ENCODE assay signal across 11 cellular contexts in genomic region chr6:54617730-54618129, GRCh38.
A peak's percentile ranks its signal among the peaks of the same experiment; 100 is the strongest.
DNase-seq lines count a peak whose midpoint lies in the region; ATAC-seq, FAIRE-seq and TF ChIP-seq lines count a peak whose summit lies in the region.
"Had no signal": no experiment of that assay in that cellular context is flagged by ENCODE, and none has a peak within 500 bp of the region (broad histone marks: within the 10 kb centered on the region; RNA-seq: fewer than 3 reads in every experiment).

No MANE protein-coding gene starts in this region.

- H3K4me3 Mint-ChIP-seq in astrocyte (ENCODE audit: unreplicated experiment), result no peak overlapping the region

- no peaks in the 10 kb centered on the region for H3K36me3 Mint-ChIP-seq in astrocyte (ENCODE audit: low read depth, unreplicated experiment)

- no peaks in the 10 kb centered on the region for H3K9me3 ChIP-seq in astrocyte (ENCODE audit: insufficient read depth, low read depth, low read length)
- H3K9me3 ChIP-seq in small intestine (ENCODE audit: control insufficient read depth, low read depth), result no peaks in the 10 kb centered on the region

- TF ChIP-seq CTCF in astrocyte (IDR thresholded peaks at IDR 0.05; ENCODE audit: insufficient read depth, low read depth, low read length), result no peak

- H3K27ac Mint-ChIP-seq in astrocyte (ENCODE audit: unreplicated experiment), result peak overlapping the region; percentile 55

- peaks cover 1% of the 10 kb centered on the region for H3K9me3 Mint-ChIP-seq in astrocyte (ENCODE audit: unreplicated experiment)

- H4K20me1 ChIP-seq in astrocyte (ENCODE audit: insufficient read depth, low read length), result no peaks in the 10 kb centered on the region

- H3K36me3 ChIP-seq in astrocyte (ENCODE audit: insufficient read depth, low read length) (no peaks in the 10 kb centered on the region), small intestine (ENCODE audit: control insufficient read depth in 2 of 2, insufficient read depth in 2 of 2, low read length in 2 of 2) (no peaks in the 10 kb centered on the region)

- WGBS in small intestine, 3 donors, result 4 to 33% (median 19%) methylated on average over 1 of the region's 1 CpG

- no peaks in the 10 kb centered on the region for H3K27me3 Mint-ChIP-seq in astrocyte (ENCODE audit: low read depth, unreplicated experiment)

- no peak for DNase-seq in H54 (ENCODE audit: insufficient read length, low spot score)
- DNase-seq in astrocyte (ENCODE audit: low read depth), result peak; percentile 95
- peak; percentile 52 for DNase-seq in glomerular visceral epithelial cell (ENCODE audit: extremely low spot score)
- peak; percentile 48 for DNase-seq in small intestine
- DNase-seq: DND-41; NCI-H146; NK-92 treated with Interleukin-12 subunit alpha and Interleukin-12 subunit beta, amount 100 ng/mL, for 24 hours had no signal

- H3K79me2 ChIP-seq in astrocyte (ENCODE audit: insufficient read depth, low read length), result no peaks in the 10 kb centered on the region

- H3K9ac ChIP-seq in astrocyte (ENCODE audit: low read length), result no peak overlapping the region

- H3K4me1 Mint-ChIP-seq in astrocyte (ENCODE audit: low read depth, unreplicated experiment), result peaks cover 9% of the 10 kb centered on the region

- H3K4me3 ChIP-seq in astrocyte (ENCODE audit: insufficient read depth, low read depth, low read length) (no peak overlapping the region), small intestine (ENCODE audit: low read depth in 1 of 2, low read length in 2 of 2) (no peak overlapping the region)

- FAIRE-seq in H54 (lab: Jason Lieb, UNC) (peak; percentile 11), astrocyte (lab: Jason Lieb, UNC) (peak; percentile 92), small intestine (lab: Jason Lieb, UNC) (no peak)

- H3K4me2 ChIP-seq in astrocyte (ENCODE audit: low read length), result peak overlapping the region; percentile 12

- H3K4me1 ChIP-seq in astrocyte (ENCODE audit: insufficient read depth, low read length) (peaks cover 3% of the 10 kb centered on the region), small intestine (ENCODE audit: control insufficient read depth in 2 of 2, insufficient read depth in 1 of 2, low read depth in 1 of 2, low read length in 1 of 2) (no peaks in the 10 kb centered on the region)

- ATAC-seq in GM18520 (IDR thresholded peaks at IDR 0.05; ENCODE audit: unreplicated experiment) (no peak), HG02938 (IDR thresholded peaks at IDR 0.05; ENCODE audit: unreplicated experiment) (no peak), GM19467 (IDR thresholded peaks at IDR 0.05; ENCODE audit: unreplicated experiment) (no peak), HG03175 (IDR thresholded peaks at IDR 0.05; ENCODE audit: unreplicated experiment) (no peak)

- H3K27me3 ChIP-seq in astrocyte (ENCODE audit: insufficient read depth, low read length), result no peaks in the 10 kb centered on the region
- H3K27me3 ChIP-seq in small intestine (ENCODE audit: control insufficient read depth in 2 of 2, insufficient read depth in 2 of 2, low read length in 2 of 2), result no peaks in the 10 kb centered on the region

- no peak overlapping the region for H2AFZ ChIP-seq in astrocyte (ENCODE audit: low read depth, low read length)

- TF ChIP-seq POLR2A in H54 (IDR thresholded peaks at IDR 0.05; ENCODE audit: low read depth, low read length), result no peak

- H3K27ac ChIP-seq in astrocyte (ENCODE audit: low read depth, low read length), result peak overlapping the region; percentile 25
- H3K27ac ChIP-seq in small intestine (ENCODE audit: low read depth in 1 of 2, low read length in 1 of 2), result no peak overlapping the region
